ENCODE assay signal across 21 cellular contexts in the genomic region with DNA sequence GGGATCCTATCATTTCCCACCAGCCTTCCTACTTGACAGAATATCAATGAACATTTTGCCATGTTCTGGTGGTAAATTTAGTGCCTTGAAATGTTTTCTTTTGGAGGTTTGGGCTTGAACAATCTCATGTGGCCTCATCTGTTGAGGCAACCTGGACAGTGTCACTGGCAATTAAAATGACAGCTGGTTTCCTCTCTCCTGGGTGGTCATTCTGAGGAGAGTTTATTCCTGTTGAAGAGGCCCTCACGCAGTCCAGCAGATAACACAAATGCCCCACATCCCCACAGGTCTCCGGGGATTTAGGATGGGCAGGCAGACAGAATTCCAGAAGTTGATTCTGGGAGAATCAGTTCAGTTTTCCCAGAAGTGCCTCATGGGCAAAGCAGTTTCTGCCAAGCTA.
"Had no signal": no experiment of that assay in that cellular context is flagged by ENCODE, and none has a peak within 500 bp of the region (broad histone marks: within the 10 kb centered on the region; RNA-seq: fewer than 3 reads in every experiment).

No MANE protein-coding gene starts in this region.

- H2AFZ ChIP-seq: neural progenitor cell had no signal

- H3K4me3 ChIP-seq: gastrocnemius medialis, left lung, lung, neural progenitor cell, right atrium auricular region, spleen, suprapubic skin, tibial artery, upper lobe of right lung had no signal

- ATAC-seq: activated CD4-positive, alpha-beta T cell treated with anti-CD3 and anti-CD28 coated beads for 36 hours; activated T-cell treated with anti-CD3 and anti-CD28 coated beads, Interleukin-2, amount 50 U/mL, for 72 hours; gastrocnemius medialis; left lung; upper lobe of right lung had no signal

- H3K9me3 ChIP-seq: gastrocnemius medialis, left lung, right atrium auricular region, spleen, suprapubic skin, tibial artery, upper lobe of right lung had no signal

- H3K27ac ChIP-seq: epithelial cell of prostate, gastrocnemius medialis, left lung, neural progenitor cell, right atrium auricular region, spleen, suprapubic skin, tibial artery, upper lobe of right lung had no signal

- H3K36me3 ChIP-seq: neural progenitor cell had no signal

- H3K9ac ChIP-seq: neural progenitor cell had no signal

- DNase-seq: activated CD4-positive, alpha-beta T cell treated with anti-CD3 and anti-CD28 coated beads for 36 hours; activated CD4-positive, CD25-positive, alpha-beta regulatory T cell; activated naive CD4-positive, alpha-beta T cell; activated T-cell treated with anti-CD3 and anti-CD28 coated beads for 4 hours; activated T-cell treated with anti-CD3 and anti-CD28 coated beads, Interleukin-2, amount 50 U/mL, for 72 hours; anterior cingulate cortex; effector CD8-positive, alpha-beta T cell; gastrocnemius medialis; kidney glomerular epithelial cell; left lung; naive B cell; stimulated activated naive CD4-positive, alpha-beta T cell; T-helper 1 cell; tibial artery; upper lobe of right lung had no signal

- H3K27me3 ChIP-seq: gastrocnemius medialis, left lung, neural progenitor cell, right atrium auricular region, spleen, suprapubic skin, tibial artery, upper lobe of right lung had no signal

- H3K4me2 ChIP-seq: neural progenitor cell had no signal

- H3K4me1 ChIP-seq: gastrocnemius medialis, left lung, suprapubic skin, tibial artery, upper lobe of right lung had no signal
